ENCODE assay signal across 12 cellular contexts in the genomic region with DNA sequence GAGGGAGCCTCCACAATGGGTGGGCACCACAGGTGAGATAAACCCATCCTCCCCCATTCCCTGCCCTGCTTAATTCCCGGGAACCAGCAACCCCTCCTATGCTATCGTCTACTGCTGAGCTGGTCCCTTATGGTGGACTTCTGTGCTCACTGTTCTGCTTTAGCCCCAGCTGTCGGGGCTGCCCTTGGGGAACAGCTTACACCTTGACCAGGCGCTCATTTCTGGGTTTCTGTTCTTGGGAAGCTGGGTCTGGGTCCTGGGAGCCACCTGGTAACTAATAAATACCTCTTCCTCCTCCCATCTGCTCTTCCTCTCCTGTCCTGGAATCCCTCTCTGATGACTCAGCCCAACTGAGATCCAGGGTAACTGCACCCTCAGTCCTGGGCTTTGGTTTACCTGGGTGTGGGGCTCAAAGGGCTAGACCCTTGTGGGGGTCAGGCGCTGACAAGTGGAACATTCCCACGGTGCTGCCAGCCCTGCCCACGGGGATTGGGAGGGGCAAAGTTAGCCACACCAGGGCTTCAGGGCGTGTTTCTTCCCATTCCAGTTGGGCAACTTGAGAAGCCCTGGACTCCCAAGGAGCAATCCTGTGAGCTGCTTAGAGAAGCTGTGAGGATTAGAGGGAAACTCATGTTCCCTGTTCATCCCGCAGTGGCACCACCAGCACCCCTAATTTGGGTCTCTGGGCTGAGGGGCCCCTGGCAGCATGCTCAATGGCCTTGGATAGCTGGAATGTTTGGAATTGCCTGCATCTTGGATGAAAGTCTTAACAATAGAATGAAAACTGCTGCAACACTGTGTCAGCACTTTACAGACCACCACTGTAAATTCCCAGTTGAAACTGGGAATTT. TPM values are rescaled to one million over a fixed set of nuclear protein-coding genes. Genes with fewer than 3 reads are reported as not detected.
DNase-seq lines count a peak whose midpoint lies in the region; ATAC-seq and TF ChIP-seq lines count a peak whose summit lies in the region.
"Had no signal": no experiment of that assay in that cellular context is flagged by ENCODE, and none has a peak within 500 bp of the region (broad histone marks: within the 10 kb centered on the region; RNA-seq: fewer than 3 reads in every experiment).

No MANE protein-coding gene starts in this region.

- ATAC-seq in activated T-cell treated with anti-CD3 and anti-CD28 coated beads, Interleukin-2, amount 50 U/mL, for 4 hours: no peak
- ATAC-seq in HG03442 (IDR thresholded peaks at IDR 0.05; ENCODE audit: unreplicated experiment): no peak
- no peak for ATAC-seq in psoas muscle

- intact Hi-C loops in activated T-helper 2 cell treated with anti-CD3 and anti-CD28 coated beads, Interferon-gamma antibody, Interleukin-2, Interleukin-4, amounts not matched to agents 10 μg/mL and 5 μg/mL and 100 μg/mL, durations not matched to agents 14 hours and 24 hours and 36 hours (cut with micrococcal nuclease): no loop called here
- intact Hi-C loops in psoas muscle (cut with DNase I): no loop called here

- peaks cover 26% of the 10 kb centered on the region for H3K4me1 Mint-ChIP-seq in activated T-cell treated with anti-CD3 and anti-CD28 coated beads, Interleukin-2, amount 50 U/mL, for 4 hours (ENCODE audit: low read depth)
- H3K4me1 Mint-ChIP-seq in activated T-helper 2 cell treated with anti-CD3 and anti-CD28 coated beads, Interferon-gamma antibody, Interleukin-2, Interleukin-4, amounts not matched to agents 10 μg/mL and 5 μg/mL and 100 μg/mL, durations not matched to agents 14 hours and 24 hours and 36 hours (ENCODE audit: low read depth): peaks cover 27% of the 10 kb centered on the region
- peaks cover 27 to 37% of the 10 kb centered on the region in 2 donors for H3K4me1 Mint-ChIP-seq in immature natural killer cell

- TF ChIP-seq CTCF in suprapubic skin (IDR thresholded peaks at IDR 0.05): no peak
- no peak for TF ChIP-seq CTCF in psoas muscle (IDR thresholded peaks at IDR 0.05)

- peak overlapping the region; percentile 80 for H3K4me3 Mint-ChIP-seq in activated T-cell treated with anti-CD3 and anti-CD28 coated beads, Interleukin-2, amount 50 U/mL, for 4 hours
- H3K4me3 Mint-ChIP-seq in activated T-helper 2 cell treated with anti-CD3 and anti-CD28 coated beads, Interferon-gamma antibody, Interleukin-2, Interleukin-4, amounts not matched to agents 10 μg/mL and 5 μg/mL and 100 μg/mL, durations not matched to agents 14 hours and 24 hours and 36 hours (ENCODE audit: low read depth): peak overlapping the region; percentile 92
- H3K4me3 Mint-ChIP-seq in immature natural killer cell: peak overlapping the region; percentile 88 to 98 (median 96)

- H3K27me3 ChIP-seq in suprapubic skin: no peaks in the 10 kb centered on the region
- H3K27me3 ChIP-seq in psoas muscle (ENCODE audit: insufficient read depth in 3 of 3, low read length in 2 of 3): no peaks in the 10 kb centered on the region

- H3K4me3 ChIP-seq in suprapubic skin (no peak overlapping the region), psoas muscle (no peak overlapping the region)

- H3K27ac ChIP-seq in suprapubic skin (peak overlapping the region; percentile 39), psoas muscle (no peak overlapping the region)

- DNase-seq in activated T-cell treated with anti-CD3 and anti-CD28 coated beads, Interleukin-2, amount 50 U/mL, for 4 hours: no peak
- DNase-seq in activated T-cell treated with anti-CD3 and anti-CD28 coated beads for 4 hours (no peak), immature natural killer cell (no peak), suprapubic skin (ENCODE audit: low spot score in 2 of 2) (no peak), KBM-7 (no peak), psoas muscle (no peak)
- no peak for DNase-seq in activated T-helper 2 cell treated with anti-CD3 and anti-CD28 coated beads, Interferon-gamma antibody, Interleukin-2, Interleukin-4, amounts not matched to agents 10 μg/mL and 5 μg/mL and 100 μg/mL, durations not matched to agents 14 hours and 24 hours and 36 hours (ENCODE audit: low spot score)
- DNase-seq: MM.1S; stimulated activated CD4-positive, alpha-beta T cell treated with anti-CD3 and anti-CD28 coated beads, Interleukin-1b, Interleukin-23, amount 100 ng/mL, for 48 hours had no signal

- H3K36me3 ChIP-seq in suprapubic skin (no peaks in the 10 kb centered on the region), psoas muscle (ENCODE audit: insufficient read depth in 1 of 2, low read depth in 1 of 2) (no peaks in the 10 kb centered on the region)

- in situ Hi-C loops in KBM-7 (cut with MboI; ENCODE audit: low pct_unique_long_range_greater_than_20kb, low sequenced_read_pairs): no loop called here

- TF ChIP-seq EP300 in suprapubic skin (IDR thresholded peaks at IDR 0.05): no peak

- no peaks in the 10 kb centered on the region for H3K36me3 Mint-ChIP-seq in activated T-cell treated with anti-CD3 and anti-CD28 coated beads, Interleukin-2, amount 50 U/mL, for 4 hours (ENCODE audit: insufficient read depth)
- H3K36me3 Mint-ChIP-seq in activated T-helper 2 cell treated with anti-CD3 and anti-CD28 coated beads, Interferon-gamma antibody, Interleukin-2, Interleukin-4, amounts not matched to agents 10 μg/mL and 5 μg/mL and 100 μg/mL, durations not matched to agents 14 hours and 24 hours and 36 hours (ENCODE audit: low read depth): no peaks in the 10 kb centered on the region
- H3K36me3 Mint-ChIP-seq in immature natural killer cell: no peaks in the 10 kb centered on the region

- H3K9me3 Mint-ChIP-seq in activated T-cell treated with anti-CD3 and anti-CD28 coated beads, Interleukin-2, amount 50 U/mL, for 4 hours: no peaks in the 10 kb centered on the region
- no peaks in the 10 kb centered on the region for H3K9me3 Mint-ChIP-seq in activated T-helper 2 cell treated with anti-CD3 and anti-CD28 coated beads, Interferon-gamma antibody, Interleukin-2, Interleukin-4, amounts not matched to agents 10 μg/mL and 5 μg/mL and 100 μg/mL, durations not matched to agents 14 hours and 24 hours and 36 hours
- H3K9me3 Mint-ChIP-seq in immature natural killer cell: no peaks in the 10 kb centered on the region

- H3K4me1 ChIP-seq in suprapubic skin: peaks cover 37% of the 10 kb centered on the region
- peaks cover 8% of the 10 kb centered on the region for H3K4me1 ChIP-seq in psoas muscle

- no peaks in the 10 kb centered on the region for H3K27me3 Mint-ChIP-seq in activated T-cell treated with anti-CD3 and anti-CD28 coated beads, Interleukin-2, amount 50 U/mL, for 4 hours (ENCODE audit: low read depth)
- peaks cover 32% of the 10 kb centered on the region for H3K27me3 Mint-ChIP-seq in activated T-helper 2 cell treated with anti-CD3 and anti-CD28 coated beads, Interferon-gamma antibody, Interleukin-2, Interleukin-4, amounts not matched to agents 10 μg/mL and 5 μg/mL and 100 μg/mL, durations not matched to agents 14 hours and 24 hours and 36 hours (ENCODE audit: low read depth)
- H3K27me3 Mint-ChIP-seq in immature natural killer cell (ENCODE audit: low read depth in 3 of 3): peaks cover 2 to 15% (median 15%) of the 10 kb centered on the region in 3 donors

- TF ChIP-seq POLR2A in suprapubic skin (IDR thresholded peaks at IDR 0.05): no peak

- H3K9me3 ChIP-seq in suprapubic skin: no peaks in the 10 kb centered on the region
- H3K9me3 ChIP-seq in psoas muscle: no peaks in the 10 kb centered on the region

- 44% methylated on average over 9 of the region's 9 CpGs for WGBS in suprapubic skin
- 54 to 60% (median 59%) methylated on average over 9 of the region's 9 CpGs for WGBS in psoas muscle, 3 donors

- no peak overlapping the region for H3K27ac Mint-ChIP-seq in activated T-helper 2 cell treated with anti-CD3 and anti-CD28 coated beads, Interferon-gamma antibody, Interleukin-2, Interleukin-4, amounts not matched to agents 10 μg/mL and 5 μg/mL and 100 μg/mL, durations not matched to agents 14 hours and 24 hours and 36 hours
- H3K27ac Mint-ChIP-seq in immature natural killer cell: peak overlapping the region in 1 of 6 donors; percentile 21

RNA-seq across cellular contexts. Expression of a gene that starts 1.6 kb away (rescaled TPM):
- under 1 TPM in 1 of 3 donors, not detected in 2; 0.48 TPM for total RNA-seq in activated T-cell treated with anti-CD3 and anti-CD28 coated beads, Interleukin-2, amount 50 U/mL, for 4 hours
- 1.6 TPM in 2 replicates for total RNA-seq in activated T-helper 2 cell treated with anti-CD3 and anti-CD28 coated beads, Interferon-gamma antibody, Interleukin-2, Interleukin-4, amounts not matched to agents 10 μg/mL and 5 μg/mL and 100 μg/mL, durations not matched to agents 14 hours and 24 hours and 36 hours
- polyA plus RNA-seq in immature natural killer cell (under 1 TPM in 1 of 3 donors, not detected in 2; 0.73 TPM), psoas muscle (under 1 TPM; 0.14 to 0.57 (median 0.28) TPM)
- total RNA-seq in suprapubic skin (1 to 10 TPM in 3 of 4 donors, not detected in 1; 1.4 to 7.0 (median 3.7) TPM), psoas muscle (1 to 10 TPM in 1 of 4 donors, under 1 TPM in 3; 0.44 to 4.1 (median 0.66) TPM)
- total RNA-seq: liver, urinary bladder had no signal

RNA-seq across cellular contexts. Expression of a gene that starts 4.2 kb away (rescaled TPM):
- total RNA-seq in activated T-cell treated with anti-CD3 and anti-CD28 coated beads, Interleukin-2, amount 50 U/mL, for 4 hours: 10 to 100 TPM; 19.4 to 36.0 (median 28.9) TPM
- total RNA-seq in activated T-helper 2 cell treated with anti-CD3 and anti-CD28 coated beads, Interferon-gamma antibody, Interleukin-2, Interleukin-4, amounts not matched to agents 10 μg/mL and 5 μg/mL and 100 μg/mL, durations not matched to agents 14 hours and 24 hours and 36 hours: 78.7 and 84.6 TPM in 2 replicates
- 10 to 100 TPM in 1 of 3 donors, 1 to 10 TPM in 2; 4.4 to 26.2 (median 8.7) TPM for polyA plus RNA-seq in immature natural killer cell
- 100 to 1,000 TPM in 1 of 4 donors, 10 to 100 TPM in 3; 76.1 to 165 (median 89.4) TPM for total RNA-seq in suprapubic skin
- total RNA-seq in psoas muscle: 10 to 100 TPM; 10.7 to 13.9 (median 12.3) TPM
- 1 to 10 TPM; 2.4 to 3.3 (median 3.2) TPM for polyA plus RNA-seq in psoas muscle
